In the genomic region with DNA sequence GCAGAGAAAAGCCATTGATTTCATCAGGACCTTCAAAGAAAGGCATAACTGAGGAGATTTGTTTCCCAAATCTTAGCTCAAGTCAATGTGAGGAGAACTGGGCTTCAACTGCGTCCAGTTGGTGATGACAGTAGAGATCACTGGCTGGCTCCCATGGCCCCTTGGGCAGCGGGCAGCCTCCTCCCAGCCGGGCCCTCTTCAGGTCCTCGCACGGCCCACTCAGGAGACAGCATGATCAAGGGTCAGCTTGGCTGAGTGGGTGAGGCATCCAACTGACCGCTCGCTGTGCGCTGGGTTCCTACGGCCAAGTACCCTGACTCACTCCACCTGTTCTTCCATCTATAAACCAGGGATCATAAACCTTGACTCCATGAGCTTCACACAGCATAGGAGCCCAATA, we compare ENCODE assay signal across 17 cellular contexts.
DNase-seq lines count a peak whose midpoint lies in the region; ATAC-seq and TF ChIP-seq lines count a peak whose summit lies in the region.
"Had no signal": no experiment of that assay in that cellular context is flagged by ENCODE, and none has a peak within 500 bp of the region (broad histone marks: within the 10 kb centered on the region; RNA-seq: fewer than 3 reads in every experiment).

No MANE protein-coding gene starts in this region.

- peaks cover 0 to under 1% (median 0%) of the 10 kb centered on the region in 3 donors for H3K36me3 Mint-ChIP-seq in naive thymus-derived CD8-positive, alpha-beta T cell
- H3K36me3 Mint-ChIP-seq: CD4-positive, CD25-positive, alpha-beta regulatory T cell; CD8-positive, alpha-beta memory T cell had no signal

- DNase-seq in cardiac septum (ENCODE audit: low spot score): peak; percentile 5
- no peak for DNase-seq in left cardiac atrium
- DNase-seq in mesenteric fat pad (ENCODE audit: low spot score): peak; percentile 71
- peak; percentile 61 for DNase-seq in spleen
- DNase-seq in effector memory CD4-positive, alpha-beta T cell: no peak
- no peak for DNase-seq in naive thymus-derived CD8-positive, alpha-beta T cell
- DNase-seq in NCI-H774 (lab: John Stamatoyannopoulos, UW): no peak
- DNase-seq: CD4-positive, CD25-positive, alpha-beta regulatory T cell; CD8-positive, alpha-beta memory T cell; COR-L47; DMS 273 treated with DMSO at 0.1 percent for 48 hours; DMS79; GF-D8; HCEC 1CT had no signal

- H3K9me3 ChIP-seq in spleen: no peaks in the 10 kb centered on the region
- no peaks in the 10 kb centered on the region for H3K9me3 ChIP-seq in effector memory CD4-positive, alpha-beta T cell (ENCODE audit: control insufficient read depth, low read length)
- H3K9me3 ChIP-seq: BLaER1 treated with 17β-estradiol and CSF1 and Interleukin-3, amounts not matched to agents 10 nM and 100 nM had no signal

- no peak overlapping the region for H3K4me3 ChIP-seq in spleen
- no peak overlapping the region for H3K4me3 ChIP-seq in effector memory CD4-positive, alpha-beta T cell (ENCODE audit: insufficient read depth, low read depth, low read length, poor library complexity, severe bottlenecking)
- H3K4me3 ChIP-seq: BLaER1 treated with 17β-estradiol and CSF1 and Interleukin-3, amounts not matched to agents 10 nM and 100 nM; GM23338 had no signal

- peaks cover 32 to 84% (median 50%) of the 10 kb centered on the region in 5 donors for H3K27me3 Mint-ChIP-seq in naive thymus-derived CD8-positive, alpha-beta T cell
- H3K27me3 Mint-ChIP-seq: CD4-positive, CD25-positive, alpha-beta regulatory T cell had no signal

- POLR2A ChIA-PET in naive thymus-derived CD8-positive, alpha-beta T cell (lab: Charles Lee): no interaction called here

- H3K4me3 Mint-ChIP-seq in naive thymus-derived CD8-positive, alpha-beta T cell: no peak overlapping the region
- H3K4me3 Mint-ChIP-seq: B cell; CD8-positive, alpha-beta memory T cell; GM23338 had no signal

- 74 to 87% (median 84%) methylated on average over 7 to 9 of the region's 9 CpGs for WGBS in spleen, 5 donors

- peaks cover 0 to 2% (median 0%) of the 10 kb centered on the region in 4 donors for H3K4me1 Mint-ChIP-seq in naive thymus-derived CD8-positive, alpha-beta T cell
- H3K4me1 Mint-ChIP-seq: B cell; CD8-positive, alpha-beta memory T cell had no signal

- H3K27ac ChIP-seq in spleen: no peak overlapping the region
- H3K27ac ChIP-seq in effector memory CD4-positive, alpha-beta T cell (ENCODE audit: insufficient read depth, low read length, poor library complexity, severe bottlenecking): no peak overlapping the region
- H3K27ac ChIP-seq: BLaER1 treated with 17β-estradiol and CSF1 and Interleukin-3, amounts not matched to agents 10 nM and 100 nM had no signal

- no peak for TF ChIP-seq CTCF in spleen (IDR thresholded peaks at IDR 0.05 in 8 of 11, conservative IDR thresholded peaks at IDR 0.05 in 3 of 11)

- H3K27me3 ChIP-seq in spleen (replicated peaks in 1 of 7): peaks cover 0 to 74% (median 7%) of the 10 kb centered on the region in 7 donors
- no peaks in the 10 kb centered on the region for H3K27me3 ChIP-seq in effector memory CD4-positive, alpha-beta T cell (replicated peaks; ENCODE audit: control insufficient read depth, insufficient read depth, low read length, poor library complexity, severe bottlenecking)

- H3K36me3 ChIP-seq in spleen: no peaks in the 10 kb centered on the region
- no peaks in the 10 kb centered on the region for H3K36me3 ChIP-seq in effector memory CD4-positive, alpha-beta T cell (ENCODE audit: control insufficient read depth, insufficient read depth, low read length)
- H3K36me3 ChIP-seq: BLaER1 treated with 17β-estradiol and CSF1 and Interleukin-3, amounts not matched to agents 10 nM and 100 nM had no signal

- no peaks in the 10 kb centered on the region for H3K9me3 Mint-ChIP-seq in naive thymus-derived CD8-positive, alpha-beta T cell
- H3K9me3 Mint-ChIP-seq: GM23338 had no signal

- intact Hi-C loops in cardiac septum (cut with DNase I): no loop called here
- intact Hi-C loops in left cardiac atrium (cut with DNase I): no loop called here
- intact Hi-C loops in spleen (cut with DNase I; ENCODE audit: low total_unique reads): no loop called here

- no peak for ATAC-seq in left cardiac atrium
- ATAC-seq in naive thymus-derived CD8-positive, alpha-beta T cell: no peak
- ATAC-seq: GM23338 had no signal

- no peak for TF ChIP-seq POLR2A in spleen (IDR thresholded peaks at IDR 0.05)

- no peaks in the 10 kb centered on the region for H3K4me1 ChIP-seq in spleen
- no peaks in the 10 kb centered on the region for H3K4me1 ChIP-seq in effector memory CD4-positive, alpha-beta T cell (ENCODE audit: control insufficient read depth, insufficient read depth, low read length, poor library complexity, severe bottlenecking)

- H3K27ac Mint-ChIP-seq in naive thymus-derived CD8-positive, alpha-beta T cell: no peak overlapping the region
- H3K27ac Mint-ChIP-seq: B cell; CD4-positive, CD25-positive, alpha-beta regulatory T cell; CD8-positive, alpha-beta memory T cell; GM23338 had no signal

Comparison
In these comparisons a context has a peak if more than half of its experiments do, and no peak if none do; other contexts are left out.
1. DNase-seq: peak in cardiac septum (single experiment), mesenteric fat pad (single experiment) and spleen (single experiment); none in left cardiac atrium (single experiment), effector memory CD4-positive, alpha-beta T cell (0 of 3), naive thymus-derived CD8-positive, alpha-beta T cell (0 of 10) and NCI-H774 (single experiment).